ENCODE assay signal across 8 cellular contexts in the genomic region with DNA sequence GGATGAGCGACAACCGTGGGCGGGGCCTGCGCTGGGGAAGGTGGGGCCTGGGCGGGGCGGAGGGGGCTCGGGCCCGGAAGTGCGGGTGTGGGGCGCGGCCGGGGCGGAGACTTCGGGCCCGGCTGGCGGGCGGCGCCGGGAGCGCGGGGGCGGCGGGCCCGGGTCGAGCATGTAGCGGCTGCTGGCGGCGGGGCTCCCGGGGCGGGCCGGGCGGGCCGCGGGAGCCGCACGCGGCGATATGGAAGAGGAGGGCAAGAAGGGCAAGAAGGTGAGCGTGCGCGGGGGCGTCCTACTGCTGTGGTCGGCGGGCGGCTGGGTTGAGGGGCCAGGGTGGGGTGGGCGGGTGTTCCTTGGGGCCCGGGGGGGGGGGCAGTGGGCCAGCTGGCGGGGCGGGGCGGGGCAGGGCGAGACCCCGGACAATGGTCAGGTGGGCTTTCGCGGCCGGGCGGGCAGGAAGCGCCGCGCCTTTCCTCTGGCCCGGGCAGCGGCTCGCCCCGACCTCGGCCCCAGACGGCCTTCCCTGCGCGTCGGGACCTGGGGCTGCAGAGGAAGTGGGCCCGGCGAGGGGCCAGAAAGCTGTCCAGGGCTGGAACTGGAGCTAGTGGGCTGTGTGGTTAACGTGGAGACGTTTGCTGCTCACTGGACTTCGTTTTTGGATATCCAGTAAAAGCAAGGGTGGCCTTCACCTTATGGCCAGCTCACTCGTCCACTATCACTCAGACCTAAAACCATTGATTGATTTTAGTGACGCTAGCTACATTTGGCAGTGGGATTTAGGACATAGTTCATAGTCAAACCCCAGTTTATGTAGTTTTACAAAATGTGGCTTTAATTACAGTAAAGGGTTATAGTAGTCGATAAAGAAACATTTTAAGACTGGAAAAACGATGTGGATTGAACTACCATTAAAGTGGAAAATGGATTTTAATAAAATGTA. TPM values are rescaled to one million over a fixed set of nuclear protein-coding genes. Genes with fewer than 3 reads are reported as not detected.
DNase-seq lines count a peak whose midpoint lies in the region; ATAC-seq and TF ChIP-seq lines count a peak whose summit lies in the region.

A gene (plus strand): TSS at position 106 of the 937 bp plus-strand sequence. CDS start 133 bp downstream, at position 239.

- H3K27ac Mint-ChIP-seq in activated naive CD4-positive, alpha-beta T cell treated with anti-CD3 and anti-CD28 coated beads, Interleukin-2, amount 10 ng/mL, durations not matched to agents 7 days and 5 days = peak within 1 kb of the TSS; percentile 94
- peak within 1 kb of the TSS; percentile 100 for H3K27ac Mint-ChIP-seq in WTC11
- peak within 1 kb of the TSS; percentile 78 to 98 (median 97) for H3K27ac Mint-ChIP-seq in nephron

- peaks cover 8% of the 10 kb centered on the region for H3K4me1 ChIP-seq in HUES48 (ENCODE audit: control insufficient read depth, insufficient read depth, low read length)

- no peaks in the 10 kb centered on the region for H3K27me3 Mint-ChIP-seq in activated naive CD4-positive, alpha-beta T cell treated with anti-CD3 and anti-CD28 coated beads, Interleukin-2, amount 10 ng/mL, durations not matched to agents 7 days and 5 days
- H3K27me3 Mint-ChIP-seq in WTC11 (ENCODE audit: low read depth) = no peaks in the 10 kb centered on the region
- H3K27me3 Mint-ChIP-seq in nephron (ENCODE audit: low read depth) = no peaks in the 10 kb centered on the region

- peak within 1 kb of the TSS; percentile 92 for H3K4me3 Mint-ChIP-seq in activated naive CD4-positive, alpha-beta T cell treated with anti-CD3 and anti-CD28 coated beads, Interleukin-2, amount 10 ng/mL, durations not matched to agents 7 days and 5 days
- H3K4me3 Mint-ChIP-seq in WTC11 (peak within 1 kb of the TSS; percentile 93), nephron (peak within 1 kb of the TSS; percentile 86 to 93 (median 92))

- H3K4me3 ChIP-seq in HUES48 (ENCODE audit: low read depth, low read length) (peak within 1 kb of the TSS; percentile 99), fibroblast of villous mesenchyme (ENCODE audit: low read depth, low read length) (peak within 1 kb of the TSS; percentile 80)

- H3K9me3 ChIP-seq in HUES48 (ENCODE audit: control insufficient read depth, insufficient read depth, low read length) = no peaks in the 10 kb centered on the region

- H3K9ac ChIP-seq in HUES48 (ENCODE audit: low read depth, low read length) = peak within 1 kb of the TSS; percentile 86

- H3K36me3 ChIP-seq in HUES48 (ENCODE audit: control insufficient read depth, insufficient read depth, low read length) = 0 out of 2 replicates have a peak, but pooled peaks cover 2% of the 10 kb centered on the region

- ATAC-seq in WTC11 = peak; percentile 1
- no peak for ATAC-seq in HG03175 (IDR thresholded peaks at IDR 0.05; ENCODE audit: unreplicated experiment)

- peak within 1 kb of the TSS; percentile 98 for H3K27ac ChIP-seq in HUES48 (ENCODE audit: low read depth, low read length)

- no peaks in the 10 kb centered on the region for H3K27me3 ChIP-seq in HUES48 (ENCODE audit: control insufficient read depth, insufficient read depth, low read length)

- H3K4me1 Mint-ChIP-seq in activated naive CD4-positive, alpha-beta T cell treated with anti-CD3 and anti-CD28 coated beads, Interleukin-2, amount 10 ng/mL, durations not matched to agents 7 days and 5 days = peaks cover 57% of the 10 kb centered on the region
- H3K4me1 Mint-ChIP-seq in WTC11 (peaks cover 13% of the 10 kb centered on the region), nephron (peaks cover 22% of the 10 kb centered on the region)

- peaks cover 11% of the 10 kb centered on the region for H3K36me3 Mint-ChIP-seq in activated naive CD4-positive, alpha-beta T cell treated with anti-CD3 and anti-CD28 coated beads, Interleukin-2, amount 10 ng/mL, durations not matched to agents 7 days and 5 days
- H3K36me3 Mint-ChIP-seq in WTC11 (no peaks in the 10 kb centered on the region), nephron (ENCODE audit: low read depth) (peaks cover 3% of the 10 kb centered on the region)

- TF ChIP-seq CTCF in WTC11 (IDR thresholded peaks at IDR 0.05) (no peak), fibroblast of villous mesenchyme (IDR thresholded peaks at IDR 0.05; ENCODE audit: insufficient read depth, low read depth, low read length) (no peak), nephron (IDR thresholded peaks at IDR 0.05; ENCODE audit: unreplicated experiment in 3 of 3) (no peak)

- POLR2A ChIA-PET in WTC11 (lab: Charles Lee) = interaction anchor here (0.7 to 1.9 kb wide), 6 partner anchors 14 to 202 kb away, joined by 3 to 6 read pairs (median 3); a partner anchor contains a TSS

- CTCF ChIA-PET in activated naive CD4-positive, alpha-beta T cell treated with anti-CD3 and anti-CD28 coated beads, Interleukin-2, amount 10 ng/mL, durations not matched to agents 7 days and 5 days (lab: Charles Lee) = interaction anchor here (0.7 to 4.7 kb wide), 10 partner anchors 14 to 117 kb away, joined by 3 to 41 read pairs (median 6); a partner anchor contains a TSS
- CTCF ChIA-PET in WTC11 (lab: Charles Lee) = interaction anchor here (0.6 to 3.5 kb wide), 27 partner anchors 10 to 425 kb away, joined by 3 to 27 read pairs (median 4); a partner anchor contains a TSS

- H3K9me3 Mint-ChIP-seq in activated naive CD4-positive, alpha-beta T cell treated with anti-CD3 and anti-CD28 coated beads, Interleukin-2, amount 10 ng/mL, durations not matched to agents 7 days and 5 days = no peaks in the 10 kb centered on the region
- H3K9me3 Mint-ChIP-seq in WTC11 (no peaks in the 10 kb centered on the region), nephron (no peaks in the 10 kb centered on the region)

- DNase-seq in activated naive CD4-positive, alpha-beta T cell treated with anti-CD3 and anti-CD28 coated beads, Interleukin-2, amount 10 ng/mL, durations not matched to agents 7 days and 5 days = no peak
- no peak for DNase-seq in activated naive CD4-positive, alpha-beta T cell treated with Interleukin-2 at 50 U/mL for 16 hours
- DNase-seq in WTC11 (ENCODE audit: low spot score) (peak; percentile 47), fibroblast of villous mesenchyme (ENCODE audit: low read depth) (peak; percentile 62), NCI-H446 treated with DMSO at 0.1 percent for 48 hours (lab: John Stamatoyannopoulos, UW) (no peak)

TF ChIP-seq in WTC11, 78 proteins besides CTCF, POLR2A, EP300 and RAD21 (continues in another document):
- TF ChIP-seq, protein P1, sequence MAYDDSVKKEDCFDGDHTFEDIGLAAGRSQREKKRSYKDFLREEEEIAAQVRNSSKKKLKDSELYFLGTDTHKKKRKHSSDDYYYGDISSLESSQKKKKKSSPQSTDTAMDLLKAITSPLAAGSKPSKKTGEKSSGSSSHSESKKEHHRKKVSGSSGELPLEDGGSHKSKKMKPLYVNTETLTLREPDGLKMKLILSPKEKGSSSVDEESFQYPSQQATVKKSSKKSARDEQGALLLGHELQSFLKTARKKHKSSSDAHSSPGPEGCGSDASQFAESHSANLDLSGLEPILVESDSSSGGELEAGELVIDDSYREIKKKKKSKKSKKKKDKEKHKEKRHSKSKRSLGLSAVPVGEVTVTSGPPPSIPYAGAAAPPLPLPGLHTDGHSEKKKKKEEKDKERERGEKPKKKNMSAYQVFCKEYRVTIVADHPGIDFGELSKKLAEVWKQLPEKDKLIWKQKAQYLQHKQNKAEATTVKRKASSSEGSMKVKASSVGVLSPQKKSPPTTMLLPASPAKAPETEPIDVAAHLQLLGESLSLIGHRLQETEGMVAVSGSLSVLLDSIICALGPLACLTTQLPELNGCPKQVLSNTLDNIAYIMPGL (CRISPR knock-in tag; IDR thresholded peaks at IDR 0.05) = no peak
- TF ChIP-seq KAT7 (CRISPR knock-in tag; IDR thresholded peaks at IDR 0.05; ENCODE audit: borderline replicate concordance) (no peak), ZNF416 (CRISPR knock-in tag; IDR thresholded peaks at IDR 0.05) (no peak), MYBL2 (CRISPR knock-in tag; IDR thresholded peaks at IDR 0.05) (no peak)
- TF ChIP-seq, protein P2, sequence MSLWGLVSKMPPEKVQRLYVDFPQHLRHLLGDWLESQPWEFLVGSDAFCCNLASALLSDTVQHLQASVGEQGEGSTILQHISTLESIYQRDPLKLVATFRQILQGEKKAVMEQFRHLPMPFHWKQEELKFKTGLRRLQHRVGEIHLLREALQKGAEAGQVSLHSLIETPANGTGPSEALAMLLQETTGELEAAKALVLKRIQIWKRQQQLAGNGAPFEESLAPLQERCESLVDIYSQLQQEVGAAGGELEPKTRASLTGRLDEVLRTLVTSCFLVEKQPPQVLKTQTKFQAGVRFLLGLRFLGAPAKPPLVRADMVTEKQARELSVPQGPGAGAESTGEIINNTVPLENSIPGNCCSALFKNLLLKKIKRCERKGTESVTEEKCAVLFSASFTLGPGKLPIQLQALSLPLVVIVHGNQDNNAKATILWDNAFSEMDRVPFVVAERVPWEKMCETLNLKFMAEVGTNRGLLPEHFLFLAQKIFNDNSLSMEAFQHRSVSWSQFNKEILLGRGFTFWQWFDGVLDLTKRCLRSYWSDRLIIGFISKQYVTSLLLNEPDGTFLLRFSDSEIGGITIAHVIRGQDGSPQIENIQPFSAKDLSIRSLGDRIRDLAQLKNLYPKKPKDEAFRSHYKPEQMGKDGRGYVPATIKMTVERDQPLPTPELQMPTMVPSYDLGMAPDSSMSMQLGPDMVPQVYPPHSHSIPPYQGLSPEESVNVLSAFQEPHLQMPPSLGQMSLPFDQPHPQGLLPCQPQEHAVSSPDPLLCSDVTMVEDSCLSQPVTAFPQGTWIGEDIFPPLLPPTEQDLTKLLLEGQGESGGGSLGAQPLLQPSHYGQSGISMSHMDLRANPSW (CRISPR knock-in tag; conservative IDR thresholded peaks at IDR 0.05; ENCODE audit: low read depth) = no peak
- TF ChIP-seq, protein P3, sequence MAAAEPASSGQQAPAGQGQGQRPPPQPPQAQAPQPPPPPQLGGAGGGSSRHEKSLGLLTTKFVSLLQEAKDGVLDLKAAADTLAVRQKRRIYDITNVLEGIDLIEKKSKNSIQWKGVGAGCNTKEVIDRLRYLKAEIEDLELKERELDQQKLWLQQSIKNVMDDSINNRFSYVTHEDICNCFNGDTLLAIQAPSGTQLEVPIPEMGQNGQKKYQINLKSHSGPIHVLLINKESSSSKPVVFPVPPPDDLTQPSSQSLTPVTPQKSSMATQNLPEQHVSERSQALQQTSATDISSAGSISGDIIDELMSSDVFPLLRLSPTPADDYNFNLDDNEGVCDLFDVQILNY (CRISPR knock-in tag; IDR thresholded peaks at IDR 0.05) = no peak
- TF ChIP-seq, protein P4, sequence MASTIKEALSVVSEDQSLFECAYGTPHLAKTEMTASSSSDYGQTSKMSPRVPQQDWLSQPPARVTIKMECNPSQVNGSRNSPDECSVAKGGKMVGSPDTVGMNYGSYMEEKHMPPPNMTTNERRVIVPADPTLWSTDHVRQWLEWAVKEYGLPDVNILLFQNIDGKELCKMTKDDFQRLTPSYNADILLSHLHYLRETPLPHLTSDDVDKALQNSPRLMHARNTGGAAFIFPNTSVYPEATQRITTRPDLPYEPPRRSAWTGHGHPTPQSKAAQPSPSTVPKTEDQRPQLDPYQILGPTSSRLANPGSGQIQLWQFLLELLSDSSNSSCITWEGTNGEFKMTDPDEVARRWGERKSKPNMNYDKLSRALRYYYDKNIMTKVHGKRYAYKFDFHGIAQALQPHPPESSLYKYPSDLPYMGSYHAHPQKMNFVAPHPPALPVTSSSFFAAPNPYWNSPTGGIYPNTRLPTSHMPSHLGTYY (CRISPR knock-in tag; IDR thresholded peaks at IDR 0.05) = no peak

RNA-seq across cellular contexts. Expression of the gene that starts here (rescaled TPM):
- total RNA-seq in WTC11 (2021) (30.7 to 32.7 TPM (median 32.0 TPM) in 3 replicates), fibroblast of villous mesenchyme (41.9 and 45.4 TPM in 2 replicates)

Comparison
In these comparisons a context has a peak if more than half of its experiments do, and no peak if none do; other contexts are left out.
1. DNase-seq: peak in WTC11 (single experiment) and fibroblast of villous mesenchyme (single experiment); none in activated naive CD4-positive, alpha-beta T cell treated with anti-CD3 and anti-CD28 coated beads, Interleukin-2, amount 10 ng/mL, durations not matched to agents 7 days and 5 days (single experiment), activated naive CD4-positive, alpha-beta T cell treated with Interleukin-2 at 50 U/mL for 16 hours (single experiment) and NCI-H446 treated with DMSO at 0.1 percent for 48 hours (single experiment).
2. Peak in every context shown above with its lines, with median percentiles within 50 percentile points of each other: H3K27ac Mint-ChIP-seq and H3K4me3 Mint-ChIP-seq.